ENCODE assay signal across 18 cellular contexts in the genomic region with DNA sequence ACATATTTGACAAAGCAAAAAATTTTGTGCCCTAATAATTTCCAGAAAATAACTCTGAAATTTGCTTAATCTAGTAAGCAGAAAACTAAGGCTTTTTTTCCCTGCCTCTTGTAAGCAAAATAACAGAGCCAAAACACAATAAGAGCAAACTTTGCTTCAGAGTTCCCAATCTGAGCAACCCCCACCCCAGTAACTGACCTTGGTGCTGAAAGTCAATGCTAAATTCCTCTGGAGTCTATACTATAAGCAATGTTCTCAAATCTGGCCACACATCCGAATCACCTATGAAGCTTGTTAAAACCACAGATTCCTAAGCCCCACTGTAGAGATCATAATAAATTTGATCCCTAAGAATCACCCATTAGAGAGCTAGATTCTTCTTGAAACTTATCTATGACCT.
DNase-seq lines count a peak whose midpoint lies in the region; ATAC-seq and TF ChIP-seq lines count a peak whose summit lies in the region.
"Had no signal": no experiment of that assay in that cellular context is flagged by ENCODE, and none has a peak within 500 bp of the region (broad histone marks: within the 10 kb centered on the region; RNA-seq: fewer than 3 reads in every experiment).

No MANE protein-coding gene starts in this region.

- TF ChIP-seq CTCF in cardiac muscle cell (IDR thresholded peaks at IDR 0.05; ENCODE audit: low read depth, low read length) (no peak), epithelial cell of esophagus (IDR thresholded peaks at IDR 0.05; ENCODE audit: insufficient read depth, low read depth, low read length, missing control alignments) (no peak)

- intact Hi-C loops in left cardiac atrium (cut with DNase I), result loop anchor here (5.0 to 10.0 kb wide), 2 partner anchors 1017 to 1024 kb away; no protein-coding TSS in a partner anchor

- no peak for ATAC-seq in left cardiac atrium
- no peak for ATAC-seq in GM18505 (IDR thresholded peaks at IDR 0.05; ENCODE audit: unreplicated experiment)
- ATAC-seq in HG03457 (IDR thresholded peaks at IDR 0.05; ENCODE audit: unreplicated experiment), result no peak
- ATAC-seq: activated CD4-positive, CD25-positive, alpha-beta regulatory T cell treated with anti-CD3 and anti-CD28 coated beads, Interleukin-2, amount 50 U/mL, for 24 hours had no signal

- H3K4me3 ChIP-seq in cardiac muscle cell (no peak overlapping the region), epithelial cell of esophagus (ENCODE audit: low read length) (no peak overlapping the region)
- H3K4me3 ChIP-seq: sigmoid colon had no signal

- DNase-seq in cardiac muscle cell (ENCODE audit: low read depth in 1 of 2, low spot score in 1 of 2) (peak; percentile 28 to 64), left cardiac atrium (no peak), SK-MEL-5 (ENCODE audit: low read depth, low spot score) (peak; percentile 14), epithelial cell of esophagus (ENCODE audit: low read depth) (peak; percentile 23), renal cortical epithelial cell (ENCODE audit: low read depth) (peak; percentile 4), DMS79 treated with DMSO at 0.1 percent for 48 hours (lab: John Stamatoyannopoulos, UW) (no peak)
- DNase-seq: activated CD8-positive, alpha-beta memory T cell treated with anti-CD3 and anti-CD28 coated beads, Interleukin-2, amount 50 U/mL, for 4 hours; activated naive CD4-positive, alpha-beta T cell; cortex of kidney; glutamatergic neuron; NCI-H1048; NCI-H2107; sigmoid colon; stimulated activated CD4-positive, alpha-beta T cell treated with anti-CD3 and anti-CD28 coated beads, Interleukin-2, amount 100 ng/mL, for 24 hours; substantia nigra had no signal

- no peaks in the 10 kb centered on the region for H3K9me3 ChIP-seq in cardiac muscle cell (ENCODE audit: low read depth)
- H3K9me3 ChIP-seq: sigmoid colon had no signal

- no peak for TF ChIP-seq POLR2A in GM18505 (IDR thresholded peaks at IDR 0.05; ENCODE audit: borderline replicate concordance, extremely low read depth, insufficient read depth, insufficient read length)

- H3K27ac ChIP-seq in cardiac muscle cell, result no peak overlapping the region
- H3K27ac ChIP-seq: sigmoid colon had no signal

- no peaks in the 10 kb centered on the region for H3K27me3 ChIP-seq in cardiac muscle cell
- H3K27me3 ChIP-seq: sigmoid colon had no signal

- peaks cover 55% of the 10 kb centered on the region for H3K36me3 ChIP-seq in cardiac muscle cell

- in situ Hi-C loops in SK-MEL-5 (cut with HindIII; ENCODE audit: low pct_unique_long_range_greater_than_20kb, low sequenced_read_pairs), result no loop called here

- no peaks in the 10 kb centered on the region for H3K4me1 ChIP-seq in cardiac muscle cell (ENCODE audit: low read depth)
- H3K4me1 ChIP-seq: sigmoid colon had no signal

Comparison
In these comparisons a context has a peak if more than half of its experiments do, and no peak if none do; other contexts are left out.
1. DNase-seq: peak in cardiac muscle cell (2 of 2), SK-MEL-5 (single experiment), epithelial cell of esophagus (single experiment) and renal cortical epithelial cell (single experiment); none in left cardiac atrium (single experiment) and DMS79 treated with DMSO at 0.1 percent for 48 hours (single experiment).